Comparison of ENCODE assay signal across 10 cellular contexts in genomic region chr1:66933887-66934700, GRCh38. TPM values are rescaled to one million over a fixed set of nuclear protein-coding genes. Genes with fewer than 3 reads are reported as not detected.
A peak's percentile ranks its signal among the peaks of the same experiment; 100 is the strongest.
DNase-seq lines count a peak whose midpoint lies in the region; ATAC-seq and TF ChIP-seq lines count a peak whose summit lies in the region.
"Had no signal": no experiment of that assay in that cellular context is flagged by ENCODE, and none has a peak within 500 bp of the region (broad histone marks: within the 10 kb centered on the region; RNA-seq: fewer than 3 reads in every experiment).

No MANE protein-coding gene starts in this region.

- H3K4me1 Mint-ChIP-seq in CD8-positive, alpha-beta T cell (ENCODE audit: low read depth), result peaks cover 72% of the 10 kb centered on the region
- H3K4me1 Mint-ChIP-seq in naive thymus-derived CD4-positive, alpha-beta T cell, result peaks cover 55 to 89% (median 75%) of the 10 kb centered on the region in 7 donors

- ATAC-seq in CD8-positive, alpha-beta T cell, result no peak
- ATAC-seq in naive thymus-derived CD4-positive, alpha-beta T cell, result no peak
- ATAC-seq in HG02840 (IDR thresholded peaks at IDR 0.05; ENCODE audit: low FRiP score, unreplicated experiment), result no peak
- ATAC-seq in GM21381 (IDR thresholded peaks at IDR 0.05; ENCODE audit: unreplicated experiment), result no peak
- ATAC-seq in HG02938 (IDR thresholded peaks at IDR 0.05; ENCODE audit: unreplicated experiment), result no peak

- intact Hi-C loops in CD8-positive, alpha-beta T cell (cut with DNase I, micrococcal nuclease), result loop anchor here (1.0 to 10.0 kb wide), 6 partner anchors 10 to 1869 kb away; partner anchors contain the start of genes DNAI4 (in 1 of the 2), LEPR (in 1 of the 2), LEPROT (in 1 of the 2) and MIER1 (in 1 of the 2)
- intact Hi-C loops in ascending aorta (cut with DNase I), result loop anchor here (5.0 kb wide), 1 partner anchor 118 kb away; the partner anchor contains the start of gene SLC35D1
- intact Hi-C loops in naive thymus-derived CD4-positive, alpha-beta T cell (cut with micrococcal nuclease), result loop anchor here (1.0 to 5.0 kb wide), 5 partner anchors 8 to 1867 kb away; no protein-coding TSS in a partner anchor

- peak overlapping the region; percentile 10 for H3K27ac ChIP-seq in CD8-positive, alpha-beta T cell (ENCODE audit: low read depth, low read length)
- peak overlapping the region in 1 of 2 donors; percentile 40 for H3K27ac ChIP-seq in ascending aorta
- peak overlapping the region; percentile 68 for H3K27ac ChIP-seq in naive thymus-derived CD4-positive, alpha-beta T cell (ENCODE audit: low read depth, low read length)

- no peaks in the 10 kb centered on the region for H3K27me3 ChIP-seq in CD8-positive, alpha-beta T cell (ENCODE audit: insufficient read depth, low read length)
- no peaks in the 10 kb centered on the region for H3K27me3 ChIP-seq in ascending aorta
- no peaks in the 10 kb centered on the region for H3K27me3 ChIP-seq in naive thymus-derived CD4-positive, alpha-beta T cell (ENCODE audit: control insufficient read depth in 2 of 2, insufficient read depth in 2 of 2, low read length in 2 of 2)

- H3K4me3 ChIP-seq in CD8-positive, alpha-beta T cell (ENCODE audit: low read depth, low read length), result peak overlapping the region; percentile 7
- H3K4me3 ChIP-seq in LNCaP clone FGC (ENCODE audit: low read depth, low read length), result peak overlapping the region; percentile 44
- peak overlapping the region; percentile 18 to 97 for H3K4me3 ChIP-seq in ascending aorta
- peak overlapping the region; percentile 34 for H3K4me3 ChIP-seq in naive thymus-derived CD4-positive, alpha-beta T cell (ENCODE audit: low read length)

- no peak for DNase-seq in CD8-positive, alpha-beta T cell
- DNase-seq in LNCaP clone FGC (ENCODE audit: low read depth) (no peak), ascending aorta (ENCODE audit: low spot score in 2 of 2) (no peak), AML-193 (lab: John Stamatoyannopoulos, UW) (no peak)
- DNase-seq in naive thymus-derived CD4-positive, alpha-beta T cell, result peak in 5 of 9 donors; percentile 9 to 37 (median 29)
- DNase-seq: cortex of kidney, Right ventricle myocardium superior had no signal

- CTCF ChIA-PET in CD8-positive, alpha-beta T cell (lab: Charles Lee), result interaction anchor here (0.6 to 1.1 kb wide), 2 partner anchors 169 to 215 kb away, joined by 3 read pairs; no protein-coding TSS in a partner anchor
- CTCF ChIA-PET in naive thymus-derived CD4-positive, alpha-beta T cell (lab: Charles Lee), result interaction anchor here (0.6 to 1.9 kb wide), 3 partner anchors 9 to 282 kb away, joined by 3 to 7 read pairs (median 3); partner anchors contain the start of genes DNAI4 and MIER1

- peak overlapping the region; percentile 76 for H3K4me3 Mint-ChIP-seq in CD8-positive, alpha-beta T cell
- H3K4me3 Mint-ChIP-seq in naive thymus-derived CD4-positive, alpha-beta T cell, result peak overlapping the region; percentile 58 to 92 (median 81)

- no peaks in the 10 kb centered on the region for H3K9me3 ChIP-seq in CD8-positive, alpha-beta T cell (ENCODE audit: low read length)
- H3K9me3 ChIP-seq in ascending aorta, result no peaks in the 10 kb centered on the region
- H3K9me3 ChIP-seq in naive thymus-derived CD4-positive, alpha-beta T cell (ENCODE audit: control insufficient read depth in 2 of 3, low read length in 3 of 3), result no peaks in the 10 kb centered on the region

- no peaks in the 10 kb centered on the region for H3K9me3 Mint-ChIP-seq in CD8-positive, alpha-beta T cell
- no peaks in the 10 kb centered on the region for H3K9me3 Mint-ChIP-seq in naive thymus-derived CD4-positive, alpha-beta T cell

- TF ChIP-seq CTCF in CD8-positive, alpha-beta T cell (IDR thresholded peaks at IDR 0.05), result no peak
- TF ChIP-seq CTCF in LNCaP clone FGC (IDR thresholded peaks at IDR 0.05; ENCODE audit: control insufficient read depth, extremely low read depth, insufficient read depth) (no peak), ascending aorta (IDR thresholded peaks at IDR 0.05) (no peak)

- H3K36me3 ChIP-seq in CD8-positive, alpha-beta T cell (ENCODE audit: insufficient read depth, low read length), result no peaks in the 10 kb centered on the region
- no peaks in the 10 kb centered on the region for H3K36me3 ChIP-seq in ascending aorta
- peaks cover 0 to 6% (median 0%) of the 10 kb centered on the region in 3 experiments for H3K36me3 ChIP-seq in naive thymus-derived CD4-positive, alpha-beta T cell (ENCODE audit: control insufficient read depth in 2 of 3, insufficient read depth in 3 of 3, low read length in 3 of 3)

- peaks cover 61% of the 10 kb centered on the region for H3K4me1 ChIP-seq in CD8-positive, alpha-beta T cell (ENCODE audit: insufficient read depth, low read length)
- peaks cover 0 to 53% of the 10 kb centered on the region in 2 donors for H3K4me1 ChIP-seq in ascending aorta
- peaks cover 42 to 57% of the 10 kb centered on the region in 2 donors for H3K4me1 ChIP-seq in naive thymus-derived CD4-positive, alpha-beta T cell (ENCODE audit: control insufficient read depth in 2 of 2, insufficient read depth in 2 of 2, low read length in 2 of 2)

- POLR2A ChIA-PET in CD8-positive, alpha-beta T cell (lab: Charles Lee), result interaction anchor here (1.1 kb wide), 2 partner anchors 10 to 195 kb away, joined by 3 read pairs; no protein-coding TSS in a partner anchor
- POLR2A ChIA-PET in naive thymus-derived CD4-positive, alpha-beta T cell (lab: Charles Lee), result interaction anchor here (1.7 kb wide), 1 partner anchor 9 kb away, joined by 6 read pairs; the partner anchor contains the start of genes DNAI4 and MIER1

- no peaks in the 10 kb centered on the region for H3K27me3 Mint-ChIP-seq in CD8-positive, alpha-beta T cell (ENCODE audit: low read depth)
- H3K27me3 Mint-ChIP-seq in naive thymus-derived CD4-positive, alpha-beta T cell, result no peaks in the 10 kb centered on the region

- peak overlapping the region; percentile 83 for H3K27ac Mint-ChIP-seq in CD8-positive, alpha-beta T cell
- H3K27ac Mint-ChIP-seq in naive thymus-derived CD4-positive, alpha-beta T cell, result peak overlapping the region; percentile 4 to 91 (median 78)

- peaks cover 14% of the 10 kb centered on the region for H3K36me3 Mint-ChIP-seq in CD8-positive, alpha-beta T cell
- peaks cover 0 to 8% (median 0%) of the 10 kb centered on the region in 5 donors for H3K36me3 Mint-ChIP-seq in naive thymus-derived CD4-positive, alpha-beta T cell

RNA-seq across cellular contexts. Expression of gene MIER1, which starts 9.3 kb away (rescaled TPM):
- 10 to 100 TPM; 94.5 to 96.5 TPM for total RNA-seq in CD8-positive, alpha-beta T cell
- 18.4 TPM for total RNA-seq in ascending aorta
- 10 to 100 TPM; 51.5 to 73.6 (median 70.9) TPM for total RNA-seq in naive thymus-derived CD4-positive, alpha-beta T cell
- 10 to 100 TPM; 35.8 to 48.2 TPM for polyA plus RNA-seq in naive thymus-derived CD4-positive, alpha-beta T cell

RNA-seq across cellular contexts. Expression of gene DNAI4, which starts 9.4 kb away (rescaled TPM):
- total RNA-seq in CD8-positive, alpha-beta T cell, result 1 to 10 TPM; 4.9 to 5.1 TPM
- not detected for total RNA-seq in ascending aorta
- total RNA-seq in naive thymus-derived CD4-positive, alpha-beta T cell, result 10 to 100 TPM in 1 of 5 experiments, 1 to 10 TPM in 4; 1.3 to 10.7 (median 9.7) TPM
- 1 to 10 TPM; 2.2 to 2.3 TPM for polyA plus RNA-seq in naive thymus-derived CD4-positive, alpha-beta T cell

Comparison
In these comparisons a context has a peak if more than half of its experiments do, and no peak if none do; other contexts are left out.
1. DNase-seq: peak in naive thymus-derived CD4-positive, alpha-beta T cell (5 of 9); none in CD8-positive, alpha-beta T cell (0 of 7), LNCaP clone FGC (single experiment), ascending aorta (0 of 2) and AML-193 (0 of 2).
2. H3K4me3 ChIP-seq: peak in every context shown above with its lines; median percentile 58 in ascending aorta; 44 in LNCaP clone FGC; 34 in naive thymus-derived CD4-positive, alpha-beta T cell; 7 in CD8-positive, alpha-beta T cell.